In the genomic region with DNA sequence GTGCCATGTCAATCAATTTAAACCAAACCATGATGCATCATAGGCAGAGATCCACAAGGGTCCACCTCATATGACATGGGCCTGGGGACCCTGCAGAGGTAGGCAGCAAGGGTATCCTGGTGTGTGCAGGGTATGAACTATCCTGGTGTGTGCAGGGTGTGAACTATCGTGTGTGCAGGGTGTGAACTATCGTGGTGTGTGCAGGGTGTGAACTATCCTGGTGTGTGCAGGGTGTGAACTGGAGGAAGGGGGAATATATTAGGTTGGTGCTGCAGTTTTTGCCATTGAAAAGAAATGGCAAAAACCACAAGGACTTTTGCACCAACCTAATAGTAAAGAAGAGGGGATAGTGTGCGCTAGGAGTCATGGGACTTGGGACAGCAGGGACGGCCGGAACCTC, we compare ENCODE assay signal across 19 cellular contexts. TPM values are rescaled to one million over a fixed set of nuclear protein-coding genes. Genes with fewer than 3 reads are reported as not detected.
DNase-seq lines count a peak whose midpoint lies in the region; ATAC-seq and TF ChIP-seq lines count a peak whose summit lies in the region.
"Had no signal": no experiment of that assay in that cellular context is flagged by ENCODE, and none has a peak within 500 bp of the region (broad histone marks: within the 10 kb centered on the region; RNA-seq: fewer than 3 reads in every experiment).

No MANE protein-coding gene starts in this region.

- intact Hi-C loops in esophagus squamous epithelium (cut with DNase I) = no loop called here

- peak overlapping the region; percentile 71 for H3K18ac ChIP-seq in mesendoderm (ENCODE audit: low read length)

- no peak overlapping the region for H4K8ac ChIP-seq in mesendoderm (ENCODE audit: low read depth, low read length)

- no peak for ATAC-seq in GM19397 (IDR thresholded peaks at IDR 0.05; ENCODE audit: unreplicated experiment)
- ATAC-seq: CD8-positive, alpha-beta T cell had no signal

- no peak overlapping the region for H4K5ac ChIP-seq in mesendoderm (ENCODE audit: low read length)

- H2BK120ac ChIP-seq in mesendoderm (ENCODE audit: low read depth, low read length) = no peak overlapping the region

- CTCF ChIA-PET in HEK293 (lab: Yijun Ruan, JAX) = interaction anchor here (2.6 kb wide), 1 partner anchor 16 kb away, joined by 11 read pairs; no protein-coding TSS in a partner anchor

- no peak overlapping the region for H2BK15ac ChIP-seq in mesendoderm (replicated peaks; ENCODE audit: low read depth)

- H3K27me3 ChIP-seq in mesendoderm (ENCODE audit: insufficient read depth, low read length, poor library complexity) (no peaks in the 10 kb centered on the region), neural progenitor cell (no peaks in the 10 kb centered on the region), esophagus squamous epithelium (no peaks in the 10 kb centered on the region)
- H3K27me3 ChIP-seq: BLaER1 treated with 17β-estradiol and CSF1 and Interleukin-3, amounts not matched to agents 10 nM and 100 nM had no signal

- H3K27me3 Mint-ChIP-seq in neural progenitor cell (ENCODE audit: insufficient read depth, low read depth) = no peaks in the 10 kb centered on the region

- peak overlapping the region; percentile 15 for H3K27ac Mint-ChIP-seq in neural progenitor cell
- H3K27ac Mint-ChIP-seq: B cell; CD4-positive, alpha-beta T cell; CD8-positive, alpha-beta T cell had no signal

- H3K4me2 ChIP-seq in mesendoderm (ENCODE audit: low read length) (no peak overlapping the region), neural progenitor cell (no peak overlapping the region)
- H3K4me2 ChIP-seq: A549; BLaER1 treated with 17β-estradiol and CSF1 and Interleukin-3, amounts not matched to agents 10 nM and 100 nM had no signal

- H3K36me3 ChIP-seq in HEK293 (ENCODE audit: control insufficient read depth in 2 of 2, insufficient read depth in 1 of 2, low read length in 2 of 2) (no peaks in the 10 kb centered on the region), mesendoderm (ENCODE audit: control insufficient read depth, insufficient read depth, low read length) (no peaks in the 10 kb centered on the region), neural progenitor cell (no peaks in the 10 kb centered on the region), esophagus squamous epithelium (no peaks in the 10 kb centered on the region)
- H3K36me3 ChIP-seq: BLaER1 treated with 17β-estradiol and CSF1 and Interleukin-3, amounts not matched to agents 10 nM and 100 nM had no signal

- H4K20me1 ChIP-seq in neural progenitor cell (ENCODE audit: low read depth) = peaks cover 15% of the 10 kb centered on the region
- H4K20me1 ChIP-seq: BLaER1 treated with 17β-estradiol and CSF1 and Interleukin-3, amounts not matched to agents 10 nM and 100 nM had no signal

- no peak overlapping the region for H2AFZ ChIP-seq in neural progenitor cell (replicated peaks)

- H3K56ac ChIP-seq in mesendoderm (ENCODE audit: low read length) = no peak overlapping the region

- no peak for TF ChIP-seq POLR2A in esophagus squamous epithelium (IDR thresholded peaks at IDR 0.05)

- no peaks in the 10 kb centered on the region for H3K79me1 ChIP-seq in mesendoderm (ENCODE audit: low read length)

- H3F3A ChIP-seq in neural progenitor cell (ENCODE audit: low read depth) = peaks cover 47% of the 10 kb centered on the region

- DNase-seq in mesendoderm = no peak
- DNase-seq in neural progenitor cell (ENCODE audit: low spot score) = no peak
- no peak for DNase-seq in GDM1 (lab: John Stamatoyannopoulos, UW)
- no peak for DNase-seq in occipital lobe (lab: John Stamatoyannopoulos, UW)
- DNase-seq in esophagus squamous epithelium (lab: John Stamatoyannopoulos, UW) = no peak
- DNase-seq: AML-193; Caco-2; Calu3; CD4-positive, alpha-beta T cell; CD8-positive, alpha-beta T cell; DMS79 treated with DMSO at 0.1 percent for 48 hours; GF-D8 had no signal

- no peak overlapping the region for H3K9ac ChIP-seq in mesendoderm (ENCODE audit: low read length)
- no peak overlapping the region for H3K9ac ChIP-seq in neural progenitor cell
- H3K9ac ChIP-seq: BLaER1 treated with 17β-estradiol and CSF1 and Interleukin-3, amounts not matched to agents 10 nM and 100 nM had no signal

- no peak overlapping the region for H2BK5ac ChIP-seq in mesendoderm (ENCODE audit: low read length)

- peak overlapping the region; percentile 93 for H3K27ac ChIP-seq in 22Rv1
- no peak overlapping the region for H3K27ac ChIP-seq in HEK293 (ENCODE audit: extremely low read depth, low read depth, low read length)
- H3K27ac ChIP-seq in mesendoderm (ENCODE audit: low read depth, low read length) = no peak overlapping the region
- no peak overlapping the region for H3K27ac ChIP-seq in neural progenitor cell
- H3K27ac ChIP-seq in esophagus squamous epithelium = no peak overlapping the region
- H3K27ac ChIP-seq: A549; BLaER1 treated with 17β-estradiol and CSF1 and Interleukin-3, amounts not matched to agents 10 nM and 100 nM; C4-2B had no signal

- H3K4me1 Mint-ChIP-seq in neural progenitor cell = peaks cover 69% of the 10 kb centered on the region
- H3K4me1 Mint-ChIP-seq: B cell had no signal

- no peak overlapping the region for H3K4me3 Mint-ChIP-seq in neural progenitor cell
- H3K4me3 Mint-ChIP-seq: B cell; CD4-positive, alpha-beta T cell; CD8-positive, alpha-beta T cell had no signal

- H3K9me3 ChIP-seq in HEK293 (ENCODE audit: control insufficient read depth, insufficient read depth, low read depth, low read length) = no peaks in the 10 kb centered on the region
- H3K9me3 ChIP-seq in neural progenitor cell (ENCODE audit: low read depth) = no peaks in the 10 kb centered on the region
- H3K9me3 ChIP-seq in esophagus squamous epithelium = no peaks in the 10 kb centered on the region
- H3K9me3 ChIP-seq: A549, Caco-2 had no signal

- H3K4ac ChIP-seq in mesendoderm (ENCODE audit: low read depth, low read length) = no peak overlapping the region

- H3K4me1 ChIP-seq in HEK293 (ENCODE audit: control insufficient read depth, insufficient read depth, low read length) (peaks cover 16% of the 10 kb centered on the region), mesendoderm (ENCODE audit: control insufficient read depth, low read depth, low read length) (peaks cover 33% of the 10 kb centered on the region), neural progenitor cell (peaks cover 54% of the 10 kb centered on the region), esophagus squamous epithelium (peaks cover 0 to 8% (median 0%) of the 10 kb centered on the region in 3 donors)
- H3K4me1 ChIP-seq: Caco-2 had no signal

- peak overlapping the region; percentile 31 for H3K23ac ChIP-seq in mesendoderm (ENCODE audit: low read length)

- peaks cover 11% of the 10 kb centered on the region for H3K36me3 Mint-ChIP-seq in neural progenitor cell
- H3K36me3 Mint-ChIP-seq: CD8-positive, alpha-beta T cell had no signal

- POLR2A ChIA-PET in HEK293 (lab: Yijun Ruan, JAX) = no interaction called here

- TF ChIP-seq CTCF in 22Rv1 (IDR thresholded peaks at IDR 0.05) (no peak), HEK293 (tag by site-specific recombination; IDR thresholded peaks at IDR 0.05) (no peak), neural progenitor cell (IDR thresholded peaks at IDR 0.05) (no peak), esophagus squamous epithelium (IDR thresholded peaks at IDR 0.05) (no peak)

- H3K9me3 Mint-ChIP-seq in neural progenitor cell = peaks cover 16% of the 10 kb centered on the region
- H3K9me3 Mint-ChIP-seq: CD4-positive, alpha-beta T cell; CD8-positive, alpha-beta T cell had no signal

- H3K4me3 ChIP-seq in HEK293 (ENCODE audit: low read depth, low read length) = no peak overlapping the region
- no peak overlapping the region for H3K4me3 ChIP-seq in mesendoderm (ENCODE audit: low read length)
- H3K4me3 ChIP-seq in neural progenitor cell = no peak overlapping the region
- H3K4me3 ChIP-seq in esophagus squamous epithelium = no peak overlapping the region
- H3K4me3 ChIP-seq: A549; BLaER1 treated with 17β-estradiol and CSF1 and Interleukin-3, amounts not matched to agents 10 nM and 100 nM had no signal

- WGBS in mesendoderm (ENCODE audit: extremely low coverage, insufficient coverage, low lambda C conversion rate) = no CpG with 5 or more reads among the region's 5 CpGs
- WGBS in esophagus squamous epithelium, 2 donors = 93 to 95% methylated on average over 5 of the region's 5 CpGs

- no peaks in the 10 kb centered on the region for H3K79me2 ChIP-seq in mesendoderm (ENCODE audit: control insufficient read depth, insufficient read depth, low read length)
- H3K79me2 ChIP-seq in neural progenitor cell (ENCODE audit: low read depth) = no peaks in the 10 kb centered on the region

- H2AK5ac ChIP-seq in mesendoderm (ENCODE audit: low read length) = peak overlapping the region; percentile 46

TF ChIP-seq in HEK293, 187 proteins besides CTCF, POLR2A, EP300 and RAD21:
- TF ChIP-seq, protein P1, sequence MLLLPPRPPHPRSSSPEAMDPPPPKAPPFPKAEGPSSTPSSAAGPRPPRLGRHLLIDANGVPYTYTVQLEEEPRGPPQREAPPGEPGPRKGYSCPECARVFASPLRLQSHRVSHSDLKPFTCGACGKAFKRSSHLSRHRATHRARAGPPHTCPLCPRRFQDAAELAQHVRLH (tag by site-specific recombination; IDR thresholded peaks at IDR 0.05) = no peak
- TF ChIP-seq, protein P2, sequence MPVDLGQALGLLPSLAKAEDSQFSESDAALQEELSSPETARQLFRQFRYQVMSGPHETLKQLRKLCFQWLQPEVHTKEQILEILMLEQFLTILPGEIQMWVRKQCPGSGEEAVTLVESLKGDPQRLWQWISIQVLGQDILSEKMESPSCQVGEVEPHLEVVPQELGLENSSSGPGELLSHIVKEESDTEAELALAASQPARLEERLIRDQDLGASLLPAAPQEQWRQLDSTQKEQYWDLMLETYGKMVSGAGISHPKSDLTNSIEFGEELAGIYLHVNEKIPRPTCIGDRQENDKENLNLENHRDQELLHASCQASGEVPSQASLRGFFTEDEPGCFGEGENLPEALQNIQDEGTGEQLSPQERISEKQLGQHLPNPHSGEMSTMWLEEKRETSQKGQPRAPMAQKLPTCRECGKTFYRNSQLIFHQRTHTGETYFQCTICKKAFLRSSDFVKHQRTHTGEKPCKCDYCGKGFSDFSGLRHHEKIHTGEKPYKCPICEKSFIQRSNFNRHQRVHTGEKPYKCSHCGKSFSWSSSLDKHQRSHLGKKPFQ (tag by site-specific recombination; IDR thresholded peaks at IDR 0.05) = peak; percentile 99

RNA-seq across cellular contexts. Expression of a gene that starts 50.0 kb away (rescaled TPM):
- polyA plus RNA-seq in mesendoderm (2013, experiment 1 of 2) = 16.3 TPM
- polyA plus RNA-seq in mesendoderm (2013, experiment 2 of 2) = 15.9 TPM
- 63.6 and 89.7 TPM in 2 replicates for total RNA-seq in neural progenitor cell (ENCODE audit: low replicate concordance)
- total RNA-seq in occipital lobe = 188 TPM
- 10 to 100 TPM; 29.0 to 58.1 (median 45.5) TPM for total RNA-seq in esophagus squamous epithelium

RNA-seq across cellular contexts. Expression of a gene that starts 50.1 kb away (rescaled TPM):
- polyA plus RNA-seq in mesendoderm (2013, experiment 1 of 2) = 6.7 TPM
- polyA plus RNA-seq in mesendoderm (2013, experiment 2 of 2) = 6.9 TPM
- total RNA-seq in neural progenitor cell (ENCODE audit: low replicate concordance) = 13.2 and 19.9 TPM in 2 replicates
- 26.2 TPM for total RNA-seq in occipital lobe
- 10 to 100 TPM in 3 of 4 donors, 1 to 10 TPM in 1; 6.2 to 22.1 (median 19.5) TPM for total RNA-seq in esophagus squamous epithelium
